Comparison of ENCODE assay signal across 30 cellular contexts in genomic region chr3:4140921-4141320, GRCh38.
"Had no signal": no experiment of that assay in that cellular context is flagged by ENCODE, and none has a peak within 500 bp of the region (broad histone marks: within the 10 kb centered on the region; RNA-seq: fewer than 3 reads in every experiment).

No MANE protein-coding gene starts in this region.

- ATAC-seq: activated CD8-positive, alpha-beta T cell treated with anti-CD3 and anti-CD28 coated beads for 36 hours; activated naive CD4-positive, alpha-beta T cell treated with anti-CD3 and anti-CD28 coated beads, Interleukin-2, amount 50 U/mL, for 72 hours; activated T-cell treated with anti-CD3 and anti-CD28 coated beads, Interleukin-2, amount 50 U/mL, for 4 hours; activated T-cell treated with anti-CD3 and anti-CD28 coated beads, Interleukin-2, amount 50 U/mL, for 72 hours; activated T-helper 17 cell treated with anti-CD3 and anti-CD28 coated beads, Interleukin-2, amount 50 U/mL, for 72 hours had no signal

- DNase-seq: activated B cell treated with CpG ODN at 0.5 μM for 24 hours; activated CD4-positive, alpha-beta memory T cell treated with anti-CD3 and anti-CD28 coated beads for 36 hours; activated CD4-positive, alpha-beta T cell treated with anti-CD3 and anti-CD28 coated beads for 4 hours; activated CD4-positive, alpha-beta T cell treated with anti-CD3 and anti-CD28 coated beads, Interleukin-2, amount 10 ng/mL, durations not matched to agents 24 days and 14 days; activated CD4-positive, alpha-beta T cell treated with anti-CD3 and anti-CD28 coated beads, Interleukin-2, amount 50 U/mL, for 1 hour; activated CD4-positive, alpha-beta T cell treated with anti-CD3 and anti-CD28 coated beads, Interleukin-2, amount 50 U/mL, for 4 hours; activated CD4-positive, CD25-positive, alpha-beta regulatory T cell treated with anti-CD3 and anti-CD28 coated beads, Interleukin-2, amount 50 U/mL, for 72 hours; activated CD8-positive, alpha-beta memory T cell treated with anti-CD3 and anti-CD28 coated beads, Interleukin-2, amount 50 U/mL, for 4 hours; activated CD8-positive, alpha-beta T cell treated with anti-CD3 and anti-CD28 coated beads for 36 hours; activated effector memory CD4-positive, alpha-beta T cell treated with anti-CD3 and anti-CD28 coated beads, Interleukin-2, amount 50 U/mL, for 16 hours; activated gamma-delta T cell treated with Interleukin-2 at 50 U/mL for 16 hours; activated naive CD4-positive, alpha-beta T cell; activated naive CD4-positive, alpha-beta T cell treated with anti-CD3 and anti-CD28 coated beads for 36 hours; activated naive CD4-positive, alpha-beta T cell treated with anti-CD3 and anti-CD28 coated beads, Interleukin-2, amount 50 U/mL, for 16 hours; activated naive CD8-positive, alpha-beta T cell treated with anti-CD3 and anti-CD28 coated beads for 36 hours; activated T-cell treated with anti-CD3 and anti-CD28 coated beads for 4 hours; activated T-cell treated with anti-CD3 and anti-CD28 coated beads, Interleukin-2, amount 50 U/mL, for 1 hour; activated T-cell treated with anti-CD3 and anti-CD28 coated beads, Interleukin-2, amount 50 U/mL, for 4 hours; activated T-cell treated with anti-CD3 and anti-CD28 coated beads, Interleukin-2, amount 50 U/mL, for 72 hours; adrenal gland; amniotic stem cell; aorta; caudate nucleus; cerebellar nuclear complex; T-helper 1 cell; T-helper 2 cell; T-helper 9 cell had no signal

- H3K4me3 ChIP-seq: adrenal gland, cardiac muscle cell had no signal
